In genomic region chr14:96160030-96160912, GRCh38 we compare ENCODE assay signal across 14 cellular contexts. TPM values are rescaled to one million over a fixed set of nuclear protein-coding genes. Genes with fewer than 3 reads are reported as not detected.
"Had no signal": no experiment of that assay in that cellular context is flagged by ENCODE, and none has a peak within 500 bp of the region (broad histone marks: within the 10 kb centered on the region; RNA-seq: fewer than 3 reads in every experiment).

No MANE protein-coding gene starts in this region.

- H3K9me3 Mint-ChIP-seq: activated T-cell treated with anti-CD3 and anti-CD28 coated beads, Interleukin-2, amount 50 U/mL, for 4 hours; naive thymus-derived CD4-positive, alpha-beta T cell; stimulated activated memory B cell treated with anti-CD40 and anti-IgM and Interleukin-4, amounts not matched to agents 10 μg/mL and 1 μg/mL and 100 μg/mL, for 72 hours had no signal

- H3K4me1 ChIP-seq: gastrocnemius medialis had no signal

- H3K27me3 Mint-ChIP-seq: naive thymus-derived CD4-positive, alpha-beta T cell; stimulated activated memory B cell treated with anti-CD40 and anti-IgM and Interleukin-4, amounts not matched to agents 10 μg/mL and 1 μg/mL and 100 μg/mL, for 72 hours had no signal

- H3K9me3 ChIP-seq: gastrocnemius medialis had no signal

- H3K4me3 Mint-ChIP-seq: naive thymus-derived CD4-positive, alpha-beta T cell; stimulated activated memory B cell treated with anti-CD40 and anti-IgM and Interleukin-4, amounts not matched to agents 10 μg/mL and 1 μg/mL and 100 μg/mL, for 72 hours; T-helper 17 cell had no signal

- H3K4me1 Mint-ChIP-seq: stimulated activated memory B cell treated with anti-CD40 and anti-IgM and Interleukin-4, amounts not matched to agents 10 μg/mL and 1 μg/mL and 100 μg/mL, for 72 hours; T-helper 17 cell had no signal

- H3K27me3 ChIP-seq: gastrocnemius medialis had no signal

- H3K4me3 ChIP-seq: gastrocnemius medialis had no signal

- H3K27ac Mint-ChIP-seq: naive thymus-derived CD4-positive, alpha-beta T cell; stimulated activated memory B cell treated with anti-CD40 and anti-IgM and Interleukin-4, amounts not matched to agents 10 μg/mL and 1 μg/mL and 100 μg/mL, for 72 hours; T-helper 17 cell had no signal

- FAIRE-seq: astrocyte, endothelial cell of umbilical vein, kidney, urothelium cell line had no signal

- H3K27ac ChIP-seq: gastrocnemius medialis had no signal

- H3K36me3 ChIP-seq: gastrocnemius medialis had no signal

- H3K36me3 Mint-ChIP-seq: naive thymus-derived CD4-positive, alpha-beta T cell; stimulated activated memory B cell treated with anti-CD40 and anti-IgM and Interleukin-4, amounts not matched to agents 10 μg/mL and 1 μg/mL and 100 μg/mL, for 72 hours had no signal

- DNase-seq: activated CD4-positive, alpha-beta T cell treated with anti-CD3 and anti-CD28 coated beads, Interleukin-2, amount 50 U/mL, for 1 hour; activated gamma-delta T cell treated with Interleukin-2 at 50 U/mL for 16 hours; activated T-cell treated with anti-CD3 and anti-CD28 coated beads, Interleukin-2, amount 50 U/mL, for 4 hours; gastrocnemius medialis; kidney; midbrain; naive thymus-derived CD4-positive, alpha-beta T cell; right cardiac atrium; stimulated activated CD4-positive, alpha-beta T cell treated with anti-CD3 and anti-CD28 coated beads, Interleukin-1b, Interleukin-23, amount 100 ng/mL, for 48 hours; T-helper 17 cell had no signal

RNA-seq across cellular contexts. Expression of gene BDKRB2, which starts 44.4 kb away (rescaled TPM):
- total RNA-seq: activated T-cell treated with anti-CD3 and anti-CD28 coated beads, Interleukin-2, amount 50 U/mL, for 4 hours; naive thymus-derived CD4-positive, alpha-beta T cell; T-helper 17 cell had no signal
